In genomic region chr1:227935826-227936225, GRCh38 we compare ENCODE assay signal across 30 cellular contexts. TPM values are rescaled to one million over a fixed set of nuclear protein-coding genes. Genes with fewer than 3 reads are reported as not detected.
DNase-seq lines count a peak whose midpoint lies in the region; ATAC-seq and TF ChIP-seq lines count a peak whose summit lies in the region.
"Had no signal": no experiment of that assay in that cellular context is flagged by ENCODE, and none has a peak within 500 bp of the region (broad histone marks: within the 10 kb centered on the region; RNA-seq: fewer than 3 reads in every experiment).

No MANE protein-coding gene starts in this region.

- no peak for ATAC-seq in psoas muscle
- no peak for ATAC-seq in aorta (ENCODE audit: low FRiP score)
- ATAC-seq in GM21717 (IDR thresholded peaks at IDR 0.05; ENCODE audit: unreplicated experiment): no peak
- ATAC-seq: GM23338, right cardiac atrium, SK-N-SH treated with all-trans-retinoic acid at 6 μM for 48 hours had no signal

- H3K4me3 ChIP-seq in H7 (ENCODE audit: insufficient read depth, low read depth, low read length) (no peak overlapping the region), psoas muscle (no peak overlapping the region), aorta (ENCODE audit: low read length in 2 of 2) (no peak overlapping the region)
- H3K4me3 ChIP-seq: adrenal gland, GM23338, heart right ventricle, thoracic aorta, uterus had no signal

- CTCF ChIA-PET in activated CD4-positive, alpha-beta memory T cell treated with anti-CD3 and anti-CD28 coated beads for 36 hours (lab: Charles Lee): no interaction called here
- CTCF ChIA-PET in activated CD4-positive, alpha-beta memory T cell treated with anti-CD3 and anti-CD28 coated beads, Interleukin-2, amount 10 ng/mL, durations not matched to agents 7 days and 5 days (lab: Charles Lee): no interaction called here
- CTCF ChIA-PET in MCF 10A (lab: Yijun Ruan, JAX): interaction anchor here (0.6 to 1.7 kb wide), 7 partner anchors 10 to 270 kb away, joined by 3 to 10 read pairs (median 3); no protein-coding TSS in a partner anchor

- no peaks in the 10 kb centered on the region for H3K27me3 ChIP-seq in H7 (ENCODE audit: control insufficient read depth, insufficient read depth, low read length)
- H3K27me3 ChIP-seq in psoas muscle (ENCODE audit: insufficient read depth in 3 of 3, low read length in 2 of 3): no peaks in the 10 kb centered on the region
- H3K27me3 ChIP-seq in aorta (ENCODE audit: control insufficient read depth in 1 of 2, insufficient read depth in 2 of 2, low read length in 1 of 2): no peaks in the 10 kb centered on the region
- H3K27me3 ChIP-seq: adrenal gland, heart right ventricle, uterus had no signal

- no peaks in the 10 kb centered on the region; the same call in 1 of the 2 replicates for H3K36me3 ChIP-seq in H7 (replicated peaks; ENCODE audit: control insufficient read depth, insufficient read depth, low read length)
- H3K36me3 ChIP-seq in psoas muscle (ENCODE audit: insufficient read depth in 1 of 2, low read depth in 1 of 2): no peaks in the 10 kb centered on the region
- no peaks in the 10 kb centered on the region for H3K36me3 ChIP-seq in aorta (ENCODE audit: control insufficient read depth in 1 of 2, insufficient read depth in 2 of 2, low read length in 1 of 2)
- H3K36me3 ChIP-seq: adrenal gland, thoracic aorta, uterus had no signal

- peaks cover 20% of the 10 kb centered on the region for H3K4me1 Mint-ChIP-seq in activated CD4-positive, alpha-beta memory T cell treated with anti-CD3 and anti-CD28 coated beads for 36 hours (ENCODE audit: low read depth)
- H3K4me1 Mint-ChIP-seq in activated CD4-positive, alpha-beta memory T cell treated with anti-CD3 and anti-CD28 coated beads, Interleukin-2, amount 10 ng/mL, durations not matched to agents 7 days and 5 days: peaks cover 11% of the 10 kb centered on the region
- H3K4me1 Mint-ChIP-seq in MCF 10A (ENCODE audit: insufficient read depth, unreplicated experiment): peaks cover 16% of the 10 kb centered on the region
- H3K4me1 Mint-ChIP-seq: GM23338; stimulated activated memory B cell treated with anti-CD40 and anti-IgM and Interleukin-4, amounts not matched to agents 10 μg/mL and 1 μg/mL and 100 μg/mL, for 72 hours had no signal

- peaks cover 2% of the 10 kb centered on the region for H3K36me3 Mint-ChIP-seq in activated CD4-positive, alpha-beta memory T cell treated with anti-CD3 and anti-CD28 coated beads for 36 hours
- H3K36me3 Mint-ChIP-seq in activated CD4-positive, alpha-beta memory T cell treated with anti-CD3 and anti-CD28 coated beads, Interleukin-2, amount 10 ng/mL, durations not matched to agents 7 days and 5 days (ENCODE audit: low read depth): peaks cover 13% of the 10 kb centered on the region
- peaks cover 21% of the 10 kb centered on the region for H3K36me3 Mint-ChIP-seq in MCF 10A (ENCODE audit: insufficient read depth, unreplicated experiment)
- H3K36me3 Mint-ChIP-seq: CD4-positive, CD25-positive, alpha-beta regulatory T cell; stimulated activated memory B cell treated with anti-CD40 and anti-IgM and Interleukin-4, amounts not matched to agents 10 μg/mL and 1 μg/mL and 100 μg/mL, for 72 hours had no signal

- 95 to 99% (median 97%) methylated on average over 7 of the region's 7 CpGs for WGBS in psoas muscle, 3 donors
- 96 to 97% methylated on average over 7 of the region's 7 CpGs for WGBS in aorta, 2 donors

- H3K27ac ChIP-seq in psoas muscle (peak overlapping the region; percentile 82), aorta (ENCODE audit: low read depth in 1 of 2, low read length in 2 of 2) (no peak overlapping the region)
- H3K27ac ChIP-seq: thoracic aorta had no signal

- H3K27ac Mint-ChIP-seq in activated CD4-positive, alpha-beta memory T cell treated with anti-CD3 and anti-CD28 coated beads for 36 hours: peak overlapping the region; percentile 71
- no peak overlapping the region for H3K27ac Mint-ChIP-seq in activated CD4-positive, alpha-beta memory T cell treated with anti-CD3 and anti-CD28 coated beads, Interleukin-2, amount 10 ng/mL, durations not matched to agents 7 days and 5 days
- peak overlapping the region; percentile 18 for H3K27ac Mint-ChIP-seq in MCF 10A (ENCODE audit: low read depth, unreplicated experiment)
- H3K27ac Mint-ChIP-seq: GM23338; stimulated activated memory B cell treated with anti-CD40 and anti-IgM and Interleukin-4, amounts not matched to agents 10 μg/mL and 1 μg/mL and 100 μg/mL, for 72 hours had no signal

- no peak overlapping the region for H3K4me3 Mint-ChIP-seq in activated CD4-positive, alpha-beta memory T cell treated with anti-CD3 and anti-CD28 coated beads for 36 hours
- H3K4me3 Mint-ChIP-seq in activated CD4-positive, alpha-beta memory T cell treated with anti-CD3 and anti-CD28 coated beads, Interleukin-2, amount 10 ng/mL, durations not matched to agents 7 days and 5 days: no peak overlapping the region
- no peak overlapping the region for H3K4me3 Mint-ChIP-seq in MCF 10A (ENCODE audit: unreplicated experiment)
- H3K4me3 Mint-ChIP-seq: CD4-positive, CD25-positive, alpha-beta regulatory T cell; GM23338; neural crest cell; stimulated activated memory B cell treated with anti-CD40 and anti-IgM and Interleukin-4, amounts not matched to agents 10 μg/mL and 1 μg/mL and 100 μg/mL, for 72 hours had no signal

- peaks cover 18% of the 10 kb centered on the region for H3K9me3 Mint-ChIP-seq in activated CD4-positive, alpha-beta memory T cell treated with anti-CD3 and anti-CD28 coated beads for 36 hours
- H3K9me3 Mint-ChIP-seq in activated CD4-positive, alpha-beta memory T cell treated with anti-CD3 and anti-CD28 coated beads, Interleukin-2, amount 10 ng/mL, durations not matched to agents 7 days and 5 days: peaks cover 33% of the 10 kb centered on the region
- peaks cover 16% of the 10 kb centered on the region for H3K9me3 Mint-ChIP-seq in MCF 10A (ENCODE audit: unreplicated experiment)
- H3K9me3 Mint-ChIP-seq: GM23338, neural crest cell had no signal

- no peaks in the 10 kb centered on the region for H3K27me3 Mint-ChIP-seq in activated CD4-positive, alpha-beta memory T cell treated with anti-CD3 and anti-CD28 coated beads for 36 hours
- no peaks in the 10 kb centered on the region for H3K27me3 Mint-ChIP-seq in activated CD4-positive, alpha-beta memory T cell treated with anti-CD3 and anti-CD28 coated beads, Interleukin-2, amount 10 ng/mL, durations not matched to agents 7 days and 5 days
- no peaks in the 10 kb centered on the region for H3K27me3 Mint-ChIP-seq in MCF 10A (ENCODE audit: insufficient read depth, unreplicated experiment)

- H3K4me1 ChIP-seq in psoas muscle (peaks cover 34% of the 10 kb centered on the region), aorta (ENCODE audit: control insufficient read depth in 1 of 2, insufficient read depth in 2 of 2, low read length in 2 of 2) (no peaks in the 10 kb centered on the region)
- H3K4me1 ChIP-seq: adrenal gland, uterus had no signal

- DNase-seq in activated CD4-positive, alpha-beta memory T cell treated with anti-CD3 and anti-CD28 coated beads for 36 hours: no peak
- no peak for DNase-seq in activated CD4-positive, alpha-beta memory T cell treated with anti-CD3 and anti-CD28 coated beads, Interleukin-2, amount 10 ng/mL, durations not matched to agents 7 days and 5 days
- DNase-seq in H7 (peak; percentile 1), MCF 10A (ENCODE audit: unreplicated experiment) (no peak), psoas muscle (peak in 1 of 2 donors; percentile 28), EL (no peak), aorta (no peak)
- DNase-seq: 8988T; activated CD4-positive, alpha-beta T cell treated with anti-CD3 and anti-CD28 coated beads for 1 hour; adrenal gland; CD4-positive, CD25-positive, alpha-beta regulatory T cell; effector CD8-positive, alpha-beta T cell; foreskin fibroblast; heart right ventricle; kidney glomerular epithelial cell; MV-4-11; NCI-H146; NCI-H2107; NCI-H446 treated with DMSO at 0.1 percent for 48 hours; NCI-H82; right cardiac atrium; stimulated activated CD4-positive, alpha-beta T cell treated with anti-CD3 and anti-CD28 coated beads, Interleukin-4, amount 100 ng/mL, for 24 hours; T-helper 2 cell; uterus had no signal

- TF ChIP-seq CTCF in MCF 10A (IDR thresholded peaks at IDR 0.05; ENCODE audit: unreplicated experiment) (no peak), psoas muscle (IDR thresholded peaks at IDR 0.05) (no peak)

- intact Hi-C loops in activated CD4-positive, alpha-beta memory T cell treated with anti-CD3 and anti-CD28 coated beads for 36 hours (cut with micrococcal nuclease): loop anchor here (1.0 kb wide), 2 partner anchors 178 to 188 kb away; no protein-coding TSS in a partner anchor
- intact Hi-C loops in MCF 10A (cut with micrococcal nuclease): no loop called here
- intact Hi-C loops in psoas muscle (cut with DNase I): no loop called here
- intact Hi-C loops in aorta (cut with DNase I): no loop called here

- POLR2A ChIA-PET in activated CD4-positive, alpha-beta memory T cell treated with anti-CD3 and anti-CD28 coated beads for 36 hours (lab: Charles Lee): no interaction called here
- POLR2A ChIA-PET in activated CD4-positive, alpha-beta memory T cell treated with anti-CD3 and anti-CD28 coated beads, Interleukin-2, amount 10 ng/mL, durations not matched to agents 7 days and 5 days (lab: Charles Lee): no interaction called here
- POLR2A ChIA-PET in MCF 10A (lab: Yijun Ruan, JAX): interaction anchor here (0.6 to 3.7 kb wide), 3 partner anchors 11 to 293 kb away, joined by 3 to 21 read pairs (median 4); partner anchors contain the start of genes JMJD4 and SNAP47

- BruUV-seq in MCF 10A (replicated peaks; lab: Mats Ljungman, UMichigan): no TSS peak

- H3K9me3 ChIP-seq in psoas muscle (no peaks in the 10 kb centered on the region), aorta (ENCODE audit: control insufficient read depth, low read length) (peaks cover 1% of the 10 kb centered on the region)
- H3K9me3 ChIP-seq: adrenal gland, thoracic aorta, uterus had no signal

RNA-seq across cellular contexts. Expression of gene WNT9A, which starts 11.9 kb away (rescaled TPM):
- total RNA-seq in activated CD4-positive, alpha-beta memory T cell treated with anti-CD3 and anti-CD28 coated beads for 36 hours: under 1 TPM; 0.07 to 0.12 TPM
- total RNA-seq in activated CD4-positive, alpha-beta memory T cell treated with anti-CD3 and anti-CD28 coated beads, Interleukin-2, amount 10 ng/mL, durations not matched to agents 7 days and 5 days: 1 to 10 TPM; 1.5 to 2.0 TPM
- 3.2 and 4.0 TPM in 2 replicates for total RNA-seq in H7 (2014; rRNA removed; shearing (Covaris generic))
- 2.6 and 6.6 TPM in 2 replicates for total RNA-seq in MCF 10A (2022)
- total RNA-seq in psoas muscle: 10 to 100 TPM in 3 of 4 donors, 1 to 10 TPM in 1; 7.6 to 49.7 (median 23.1) TPM
- 10 to 100 TPM in 2 of 3 donors, 1 to 10 TPM in 1; 7.9 to 25.8 (median 18.1) TPM for polyA plus RNA-seq in psoas muscle
- 1 to 10 TPM in 1 of 2 donors, under 1 TPM in 1; 0.94 to 3.5 TPM for total RNA-seq in aorta
- under 1 TPM; 0.13 to 0.38 TPM for polyA plus RNA-seq in aorta
- polyA plus RNA-seq: CD4-positive, CD25-positive, alpha-beta regulatory T cell had no signal
